In the genomic region with DNA sequence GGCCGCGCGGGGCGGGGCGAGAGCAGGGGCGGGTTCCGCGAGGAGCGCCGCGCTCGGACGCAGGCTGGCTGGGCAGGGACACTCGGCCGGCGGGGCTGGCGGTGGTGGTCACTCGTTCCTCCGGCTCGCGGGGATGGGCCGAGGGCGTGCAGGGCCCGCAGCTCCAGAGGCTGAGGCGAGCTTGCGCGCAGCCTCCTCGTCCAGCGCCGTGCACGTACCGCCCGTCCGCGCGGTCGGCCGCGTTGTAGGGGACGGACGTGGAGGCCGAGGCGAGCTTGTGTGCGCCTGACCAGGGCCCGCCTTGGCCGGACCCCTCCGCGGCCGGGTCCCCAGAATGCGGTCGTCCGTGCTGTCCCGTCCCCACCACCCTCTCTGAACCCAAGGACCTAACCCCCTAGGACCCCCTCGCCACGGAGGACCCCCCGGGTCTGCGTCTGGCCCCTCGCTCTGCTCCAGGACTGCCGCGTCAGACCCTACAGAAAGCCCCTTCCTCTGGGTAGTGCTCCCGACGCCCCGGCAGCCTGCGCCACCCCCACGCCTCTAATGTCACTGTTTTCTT, we compare ENCODE assay signal across 8 cellular contexts. TPM values are rescaled to one million over a fixed set of nuclear protein-coding genes. Genes with fewer than 3 reads are reported as not detected.
DNase-seq lines count a peak whose midpoint lies in the region; ATAC-seq and TF ChIP-seq lines count a peak whose summit lies in the region.

No MANE protein-coding gene starts in this region.

- peaks cover 12% of the 10 kb centered on the region for H3K4me1 ChIP-seq in CD8-positive, alpha-beta T cell (ENCODE audit: insufficient read depth, low read length)

- ATAC-seq in CD8-positive, alpha-beta T cell, result no peak
- peak; percentile 55 for ATAC-seq in omental fat pad (ENCODE audit: low FRiP score)
- no peak for ATAC-seq in HG03354 (IDR thresholded peaks at IDR 0.05; ENCODE audit: poor library complexity, severe bottlenecking, unreplicated experiment)

- POLR2A ChIA-PET in CD8-positive, alpha-beta T cell (lab: Charles Lee), result interaction anchor here (0.7 to 1.4 kb wide), 9 partner anchors 10 to 131 kb away, joined by 3 to 6 read pairs (median 4); a partner anchor contains a TSS

- no peaks in the 10 kb centered on the region for H3K27me3 Mint-ChIP-seq in CD8-positive, alpha-beta T cell (ENCODE audit: low read depth)
- H3K27me3 Mint-ChIP-seq in IgD-negative memory B cell, result no peaks in the 10 kb centered on the region

- H3K9me3 Mint-ChIP-seq in CD8-positive, alpha-beta T cell, result no peaks in the 10 kb centered on the region
- H3K9me3 Mint-ChIP-seq in IgD-negative memory B cell, result no peaks in the 10 kb centered on the region

- TF ChIP-seq CTCF in CD8-positive, alpha-beta T cell (IDR thresholded peaks at IDR 0.05), result no peak
- TF ChIP-seq CTCF in epithelial cell of esophagus (IDR thresholded peaks at IDR 0.05; ENCODE audit: insufficient read depth, low read depth, low read length, missing control alignments), result no peak
- no peak for TF ChIP-seq CTCF in omental fat pad (IDR thresholded peaks at IDR 0.05)

- no peaks in the 10 kb centered on the region for H3K27me3 ChIP-seq in CD8-positive, alpha-beta T cell (ENCODE audit: insufficient read depth, low read length)

- H3K27ac Mint-ChIP-seq in CD8-positive, alpha-beta T cell, result no peak overlapping the region
- H3K27ac Mint-ChIP-seq in IgD-negative memory B cell, result peak overlapping the region in 1 of 3 donors; percentile 97

- H3K4me3 ChIP-seq in CD8-positive, alpha-beta T cell (ENCODE audit: low read depth, low read length), result peak overlapping the region; percentile 50
- peak overlapping the region; percentile 34 for H3K4me3 ChIP-seq in epithelial cell of esophagus (ENCODE audit: low read length)

- intact Hi-C loops in CD8-positive, alpha-beta T cell (cut with DNase I, micrococcal nuclease), result loop anchor here (2.0 to 5.0 kb wide), 2 partner anchors 29 to 216 kb away; a partner anchor contains a TSS

- no peak overlapping the region for H3K27ac ChIP-seq in CD8-positive, alpha-beta T cell (ENCODE audit: low read depth, low read length)

- H3K36me3 Mint-ChIP-seq in CD8-positive, alpha-beta T cell, result no peaks in the 10 kb centered on the region
- peaks cover 2% of the 10 kb centered on the region for H3K36me3 Mint-ChIP-seq in IgD-negative memory B cell

- no peaks in the 10 kb centered on the region for H3K36me3 ChIP-seq in CD8-positive, alpha-beta T cell (ENCODE audit: insufficient read depth, low read length)

- H3K4me1 Mint-ChIP-seq in CD8-positive, alpha-beta T cell (ENCODE audit: low read depth), result peaks cover 23% of the 10 kb centered on the region
- H3K4me1 Mint-ChIP-seq in IgD-negative memory B cell, result peaks cover 12 to 24% (median 13%) of the 10 kb centered on the region in 3 donors

- no peak for DNase-seq in CD8-positive, alpha-beta T cell
- DNase-seq in epithelial cell of esophagus (ENCODE audit: low read depth) (no peak), omental fat pad (ENCODE audit: low spot score) (no peak), NCI-H446 treated with DMSO at 0.1 percent for 48 hours (lab: John Stamatoyannopoulos, UW) (no peak), GM03348 (ENCODE audit: low spot score) (no peak), NCI-H524 (lab: John Stamatoyannopoulos, UW) (no peak)

- peak overlapping the region; percentile 72 for H3K4me3 Mint-ChIP-seq in CD8-positive, alpha-beta T cell
- H3K4me3 Mint-ChIP-seq in IgD-negative memory B cell, result peak overlapping the region; percentile 9 to 97 (median 68)

- CTCF ChIA-PET in CD8-positive, alpha-beta T cell (lab: Charles Lee), result interaction anchor here (1.0 kb wide), 1 partner anchor 8 kb away, joined by 3 read pairs; no protein-coding TSS in a partner anchor

- H3K9me3 ChIP-seq in CD8-positive, alpha-beta T cell (ENCODE audit: low read length), result no peaks in the 10 kb centered on the region

RNA-seq across cellular contexts. Expression of a gene that starts 0.6 kb away (rescaled TPM):
- total RNA-seq in CD8-positive, alpha-beta T cell, result 1 to 10 TPM; 3.2 to 3.3 TPM
- 16.8 TPM for polyA plus RNA-seq in IgD-negative memory B cell
- 1 to 10 TPM; 2.0 to 5.4 (median 3.7) TPM for total RNA-seq in omental fat pad
